Comparison of ENCODE assay signal across 9 cellular contexts in genomic region chrX:3142259-3143042, GRCh38.
DNase-seq lines count a peak whose midpoint lies in the region; ATAC-seq, FAIRE-seq and TF ChIP-seq lines count a peak whose summit lies in the region.
"Had no signal": no experiment of that assay in that cellular context is flagged by ENCODE, and none has a peak within 500 bp of the region (broad histone marks: within the 10 kb centered on the region; RNA-seq: fewer than 3 reads in every experiment).

No MANE protein-coding gene starts in this region.

- no peak overlapping the region for H2BK12ac ChIP-seq in mesenchymal stem cell (ENCODE audit: low read length in 2 of 2)

- ATAC-seq in GM18498 (IDR thresholded peaks at IDR 0.05; ENCODE audit: unreplicated experiment) (peak; percentile 61), HCT116 (peak; percentile 78), HG03565 (IDR thresholded peaks at IDR 0.05; ENCODE audit: unreplicated experiment) (no peak)

- peak overlapping the region; percentile 95 for H4K8ac ChIP-seq in mesenchymal stem cell (ENCODE audit: low read length)

- H4K91ac ChIP-seq in mesenchymal stem cell (ENCODE audit: low read length) = peak overlapping the region; percentile 75

- TF ChIP-seq RAD21 in HCT116 (IDR thresholded peaks at IDR 0.05; ENCODE audit: low read depth) = no peak

- no peaks in the 10 kb centered on the region for H3K79me1 ChIP-seq in mesenchymal stem cell (replicated peaks; ENCODE audit: low read length, poor library complexity, severe bottlenecking)

- FAIRE-seq in HTR-8/SVneo (lab: Jason Lieb, UNC) = no peak
- FAIRE-seq in D721Med (lab: Jason Lieb, UNC) = no peak

- RAD21 ChIA-PET in HCT116 (lab: Charles Lee; ENCODE audit: low non-redundant PET in 1 of 2, low total read pairs in 2 of 2, uncharacterized antibody in 2 of 2, unreplicated experiment in 2 of 2) = no interaction called here

- peak overlapping the region; percentile 75 to 83 for H3K18ac ChIP-seq in mesenchymal stem cell (ENCODE audit: low read depth in 1 of 2, low read length in 2 of 2)

- H2BK15ac ChIP-seq in mesenchymal stem cell (ENCODE audit: low read depth, poor library complexity, severe bottlenecking) = no peak overlapping the region

- H3K4me3 ChIP-seq in HCT116 (replicated peaks in 1 of 2; ENCODE audit: low read depth in 1 of 2, low read length in 2 of 2) (peak overlapping the region; percentile 26 to 49; a peak in 2 of 4 replicates), mesenchymal stem cell (ENCODE audit: insufficient read depth in 1 of 2, low read depth in 1 of 2, low read length in 2 of 2) (no peak overlapping the region), foreskin fibroblast (ENCODE audit: low read depth in 1 of 2, low read length in 2 of 2) (no peak overlapping the region)

- H3K27me3 ChIP-seq in HCT116 (ENCODE audit: insufficient read depth, low read length) = no peaks in the 10 kb centered on the region
- H3K27me3 ChIP-seq in mesenchymal stem cell (ENCODE audit: control insufficient read depth in 1 of 2, insufficient read depth in 1 of 2, low read length in 2 of 2) = no peaks in the 10 kb centered on the region

- 82% methylated on average over 4 of the region's 4 CpGs for WGBS in mesenchymal stem cell

- H3K4me1 ChIP-seq in HCT116 (ENCODE audit: control insufficient read depth in 1 of 2, insufficient read depth in 2 of 2, low read length in 2 of 2) (peaks cover 0 to 14% of the 10 kb centered on the region in 2 experiments; a peak in 1 of 4 replicates), mesenchymal stem cell (ENCODE audit: control insufficient read depth, insufficient read depth, low read depth, low read length) (peaks cover 2% of the 10 kb centered on the region)

- H3K79me2 ChIP-seq in HCT116 (ENCODE audit: insufficient read depth, low read length) = no peaks in the 10 kb centered on the region

- POLR2A ChIA-PET in HCT116 (lab: Charles Lee) = no interaction called here

- TF ChIP-seq POLR2A in HCT116 (IDR thresholded peaks at IDR 0.05; ENCODE audit: borderline replicate concordance, extremely low read depth, insufficient read depth, insufficient read length) = no peak

- BruUV-seq in HCT116 (replicated peaks; lab: Mats Ljungman, UMichigan) = TSS peak; percentile 72

- H3K14ac ChIP-seq in mesenchymal stem cell (ENCODE audit: low read length in 2 of 2) = no peak overlapping the region

- H3K9me3 ChIP-seq in HCT116 (ENCODE audit: control insufficient read depth in 1 of 2, insufficient read depth in 1 of 2, low read depth in 1 of 2, low read length in 2 of 2) (no peaks in the 10 kb centered on the region), mesenchymal stem cell (ENCODE audit: control insufficient read depth, low read length) (no peaks in the 10 kb centered on the region)

- H2AK5ac ChIP-seq in mesenchymal stem cell (ENCODE audit: low read length, severe bottlenecking) = no peak overlapping the region

- no peaks in the 10 kb centered on the region for H3K36me3 ChIP-seq in HCT116 (ENCODE audit: control insufficient read depth in 1 of 2, insufficient read depth in 2 of 2, low read length in 2 of 2)
- H3K36me3 ChIP-seq in mesenchymal stem cell (ENCODE audit: control insufficient read depth in 1 of 2, insufficient read depth in 2 of 2, low read depth in 1 of 2, low read length in 2 of 2) = no peaks in the 10 kb centered on the region
- H3K36me3 ChIP-seq: spleen had no signal

- no peaks in the 10 kb centered on the region for H4K20me1 ChIP-seq in HCT116 (ENCODE audit: insufficient read depth)

- no peak overlapping the region for H2BK5ac ChIP-seq in mesenchymal stem cell (ENCODE audit: low read depth, low read length, poor library complexity, severe bottlenecking)

- no peaks in the 10 kb centered on the region for H3K9me2 ChIP-seq in HCT116 (ENCODE audit: insufficient read depth)

- CTCF ChIA-PET in HCT116 (lab: Charles Lee) = no interaction called here

- peak overlapping the region in 1 of 2 experiments; percentile 75 for H3K4ac ChIP-seq in mesenchymal stem cell (ENCODE audit: low read depth in 1 of 2, low read length in 2 of 2)

- intact Hi-C loops in HCT116 (cut with micrococcal nuclease) = no loop called here

- H3K9ac ChIP-seq in HCT116 (ENCODE audit: low read length) = no peak overlapping the region
- no peak overlapping the region for H3K9ac ChIP-seq in mesenchymal stem cell (ENCODE audit: low read length)

- H2AFZ ChIP-seq in HCT116 (ENCODE audit: low read depth, low read length, poor library complexity, severe bottlenecking) (peak overlapping the region; percentile 74), mesenchymal stem cell (ENCODE audit: low read depth, low read length) (peak overlapping the region; percentile 3)

- DNase-seq in HCT116 (ENCODE audit: low read depth, low spot score) (peak; percentile 28), RPMI8226 (peak; percentile 7), mesenchymal stem cell (no peak), HTR-8/SVneo (ENCODE audit: insufficient read length, low spot score) (no peak), D721Med (ENCODE audit: insufficient read length, low spot score) (no peak), foreskin fibroblast (no peak)
- DNase-seq: spleen had no signal

- H3K4me2 ChIP-seq in HCT116 (ENCODE audit: low read length) = peak overlapping the region; percentile 66
- no peak overlapping the region for H3K4me2 ChIP-seq in mesenchymal stem cell (ENCODE audit: low read length, poor library complexity, severe bottlenecking)

- TF ChIP-seq CTCF in HCT116 (IDR thresholded peaks at IDR 0.05 in 2 of 3, conservative IDR thresholded peaks at IDR 0.05 in 1 of 3; ENCODE audit: borderline replicate concordance in 1 of 3, insufficient read depth in 1 of 3, low read depth in 2 of 3, low read length in 2 of 3) = no peak
- TF ChIP-seq CTCF in D721Med (IDR thresholded peaks at IDR 0.05; ENCODE audit: insufficient read depth, missing control alignments) = no peak
- no peak for TF ChIP-seq CTCF in foreskin fibroblast (IDR thresholded peaks at IDR 0.05; ENCODE audit: low read depth, low read length)

- H3K27ac ChIP-seq in HCT116 (ENCODE audit: low read depth, low read length) (peak overlapping the region; percentile 88), mesenchymal stem cell (ENCODE audit: low read length, poor library complexity, severe bottlenecking) (no peak overlapping the region)

- no peak overlapping the region for H3K23ac ChIP-seq in mesenchymal stem cell (ENCODE audit: low read length in 2 of 2)

- no peak overlapping the region for H2BK120ac ChIP-seq in mesenchymal stem cell (ENCODE audit: low read depth, low read length)

TF ChIP-seq in HCT116, 20 proteins besides CTCF, POLR2A, EP300 and RAD21 (continues in another document):
- TF ChIP-seq ZBTB33 (IDR thresholded peaks at IDR 0.05; ENCODE audit: extremely low read depth, insufficient replicate concordance, low read length) (no peak), SIN3A (IDR thresholded peaks at IDR 0.05; ENCODE audit: low read depth) (peak; percentile 30; the same call in 1 of the 2 replicates), EZH2phosphoT487 (IDR thresholded peaks at IDR 0.05; ENCODE audit: borderline replicate concordance) (no peak), TCF7L2 (IDR thresholded peaks at IDR 0.05; ENCODE audit: borderline replicate concordance, extremely low read depth, insufficient read depth, insufficient read length) (no peak), POLR2AphosphoS5 (IDR thresholded peaks at IDR 0.05; ENCODE audit: low read depth, low read length) (no peak), ZNF274 (IDR thresholded peaks at IDR 0.05; ENCODE audit: low read depth, low read length) (no peak), JUND (IDR thresholded peaks at IDR 0.05) (no peak), SP1 (IDR thresholded peaks at IDR 0.05; ENCODE audit: low read depth) (0 out of 2 replicates have a peak, but pooled peaks have one; percentile 14), YY1 (IDR thresholded peaks at IDR 0.05; ENCODE audit: extremely low read depth, insufficient replicate concordance, low read depth, low read length) (no peak), REST (IDR thresholded peaks at IDR 0.05; ENCODE audit: low read depth) (no peak), ELF1 (IDR thresholded peaks at IDR 0.05; ENCODE audit: borderline replicate concordance, low read depth) (peak; percentile 57; the same call in 1 of the 2 replicates)

Comparison
In these comparisons a context has a peak if more than half of its experiments do, and no peak if none do; other contexts are left out.
1. DNase-seq: peak in HCT116 (single experiment) and RPMI8226 (single experiment); none in mesenchymal stem cell (single experiment), HTR-8/SVneo (single experiment), D721Med (single experiment) and foreskin fibroblast (0 of 2).
2. H3K4me3 ChIP-seq: peak in HCT116 (2 of 2); none in mesenchymal stem cell (0 of 2) and foreskin fibroblast (0 of 2).